Comparison of ENCODE assay signal across 8 cellular contexts in genomic region chr1:89670168-89670567, GRCh38.
DNase-seq lines count a peak whose midpoint lies in the region; ATAC-seq and TF ChIP-seq lines count a peak whose summit lies in the region.

No MANE protein-coding gene starts in this region.

- H3K4me1 ChIP-seq in MM.1S (ENCODE audit: low read length) (peaks cover 21% of the 10 kb centered on the region), tibial artery (peaks cover 0 to 5% (median 0%) of the 10 kb centered on the region in 4 donors)

- H4K20me1 ChIP-seq in MM.1S (ENCODE audit: insufficient read depth, low read length), result no peaks in the 10 kb centered on the region

- H3K9me2 ChIP-seq in MM.1S (replicated peaks; ENCODE audit: insufficient read depth, low read length), result no peaks in the 10 kb centered on the region

- H3K9me3 ChIP-seq in MM.1S (replicated peaks; ENCODE audit: insufficient read depth, low read length) (no peaks in the 10 kb centered on the region), tibial artery (no peaks in the 10 kb centered on the region)

- peaks cover 22% of the 10 kb centered on the region; the same call in 1 of the 2 replicates for H3F3A ChIP-seq in MM.1S (ENCODE audit: insufficient read depth, low read length)

- peak; percentile 98 for ATAC-seq in GM18502 (IDR thresholded peaks at IDR 0.05; ENCODE audit: poor library complexity, unreplicated experiment)
- ATAC-seq in GM21619 (IDR thresholded peaks at IDR 0.05; ENCODE audit: unreplicated experiment), result peak; percentile 96

- DNase-seq in MM.1S, result peak; percentile 92
- peak; percentile 61 for DNase-seq in germinal center (ENCODE audit: low spot score)
- DNase-seq in hepatic stellate cell (ENCODE audit: low spot score), result no peak
- no peak for DNase-seq in OCI-M2 (lab: John Stamatoyannopoulos, UW; ENCODE audit: unreplicated experiment)
- no peak for DNase-seq in UCSD-AML1 (lab: John Stamatoyannopoulos, UW; ENCODE audit: unreplicated experiment)
- DNase-seq in tibial artery, result no peak

- H2AFZ ChIP-seq in MM.1S (ENCODE audit: low read length), result no peak overlapping the region

- H3K27me3 ChIP-seq in MM.1S (replicated peaks; ENCODE audit: insufficient read depth, low read length), result no peaks in the 10 kb centered on the region
- no peaks in the 10 kb centered on the region for H3K27me3 ChIP-seq in tibial artery

- H3K36me3 ChIP-seq in MM.1S (replicated peaks; ENCODE audit: insufficient read depth, low read length) (no peaks in the 10 kb centered on the region), tibial artery (no peaks in the 10 kb centered on the region)

- intact Hi-C loops in tibial artery (cut with DNase I; ENCODE audit: low total_unique reads), result no loop called here

- H3K79me2 ChIP-seq in MM.1S (ENCODE audit: low read length), result peaks cover 78% of the 10 kb centered on the region

- no peak for TF ChIP-seq CTCF in MM.1S (IDR thresholded peaks at IDR 0.05; ENCODE audit: low read length)
- TF ChIP-seq CTCF in tibial artery (IDR thresholded peaks at IDR 0.05), result no peak

- H3K9ac ChIP-seq in MM.1S (ENCODE audit: low read length), result peak overlapping the region; percentile 79

- peak overlapping the region; percentile 67 for H3K4me2 ChIP-seq in MM.1S (ENCODE audit: low read depth, low read length)

- H3K27ac ChIP-seq in MM.1S (ENCODE audit: low read length), result peak overlapping the region; percentile 92
- no peak overlapping the region for H3K27ac ChIP-seq in tibial artery

- H3K4me3 ChIP-seq in MM.1S (ENCODE audit: low read length), result peak overlapping the region; percentile 43
- no peak overlapping the region for H3K4me3 ChIP-seq in tibial artery

Comparison
In these comparisons a context has a peak if more than half of its experiments do, and no peak if none do; other contexts are left out.
1. DNase-seq: peak in MM.1S (single experiment) and germinal center (single experiment); none in hepatic stellate cell (single experiment), OCI-M2 (single experiment), UCSD-AML1 (single experiment) and tibial artery (0 of 2).